Comparison of ENCODE assay signal across 17 cellular contexts in the genomic region with DNA sequence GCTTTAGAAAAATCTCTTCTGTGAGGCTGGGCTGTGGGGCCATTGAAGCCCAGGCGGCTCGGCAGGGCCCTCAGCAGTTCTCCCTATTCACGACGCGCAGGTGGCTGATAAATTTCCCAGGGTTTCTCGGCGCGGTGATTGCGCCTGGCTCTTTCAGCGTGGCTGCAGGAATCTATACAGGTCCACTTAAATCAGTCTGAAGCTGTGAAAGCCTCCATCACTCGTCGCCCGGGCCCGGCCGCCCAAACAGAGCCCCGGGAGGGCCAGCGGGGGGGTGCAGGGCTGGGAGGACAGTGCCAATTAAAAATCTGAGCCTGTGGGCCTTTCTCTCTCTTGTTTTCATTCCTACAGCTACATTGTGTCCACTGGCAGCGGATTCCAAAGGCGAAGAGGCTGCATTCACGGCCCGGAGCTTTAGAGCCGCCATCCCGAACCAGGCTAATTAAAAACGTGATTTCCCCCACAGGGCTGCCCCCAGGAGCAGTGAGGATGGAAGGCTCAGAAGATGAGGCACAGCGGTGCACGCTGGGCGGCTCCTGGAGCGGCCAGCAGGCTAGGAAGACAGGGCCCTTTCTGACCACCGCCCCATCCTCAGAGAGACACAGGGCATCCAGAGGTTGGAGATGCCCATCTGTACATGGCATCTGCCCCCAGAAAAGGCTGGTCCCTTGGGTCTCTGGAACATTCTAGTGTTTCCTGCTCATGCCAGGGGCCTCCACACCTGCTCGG.
DNase-seq lines count a peak whose midpoint lies in the region; ATAC-seq and TF ChIP-seq lines count a peak whose summit lies in the region.
"Had no signal": no experiment of that assay in that cellular context is flagged by ENCODE, and none has a peak within 500 bp of the region (broad histone marks: within the 10 kb centered on the region; RNA-seq: fewer than 3 reads in every experiment).

No MANE protein-coding gene starts in this region.

- H3K4me3 Mint-ChIP-seq in CD4-positive, alpha-beta memory T cell = peak overlapping the region in 1 of 8 donors; percentile 44
- H3K4me3 Mint-ChIP-seq in dendritic cell treated with granulocyte-macrophage colony-stimulating factor and Interleukin-4, amounts not matched to agents 40 ng/mL and 50 ng/mL, for 4 days = no peak overlapping the region

- H3K9me3 ChIP-seq in CD4-positive, alpha-beta memory T cell (ENCODE audit: control insufficient read depth in 1 of 2, low read length in 2 of 2) = no peaks in the 10 kb centered on the region
- H3K9me3 ChIP-seq in neural cell (ENCODE audit: low read length) = no peaks in the 10 kb centered on the region
- H3K9me3 ChIP-seq: psoas muscle had no signal

- H3K9me3 Mint-ChIP-seq in CD4-positive, alpha-beta memory T cell = peaks cover 0 to 2% (median 0%) of the 10 kb centered on the region in 8 donors
- no peaks in the 10 kb centered on the region for H3K9me3 Mint-ChIP-seq in dendritic cell treated with granulocyte-macrophage colony-stimulating factor and Interleukin-4, amounts not matched to agents 40 ng/mL and 50 ng/mL, for 4 days

- H3K4me3 ChIP-seq in CD4-positive, alpha-beta memory T cell (ENCODE audit: low read length in 2 of 2) = no peak overlapping the region
- peak overlapping the region; percentile 52 for H3K4me3 ChIP-seq in neural cell (ENCODE audit: low read length)
- H3K4me3 ChIP-seq: GM23248, psoas muscle had no signal

- H3K9me2 ChIP-seq in neural cell (ENCODE audit: insufficient read depth, low read length) = no peaks in the 10 kb centered on the region

- no peaks in the 10 kb centered on the region for H3K79me2 ChIP-seq in neural cell (replicated peaks; ENCODE audit: insufficient read depth, low read length)

- peak overlapping the region; percentile 50 for H3K4me2 ChIP-seq in neural cell (ENCODE audit: low read length)

- POLR2A ChIA-PET in CD4-positive, alpha-beta memory T cell (lab: Charles Lee; ENCODE audit: partially characterized antibody) = interaction anchor here (0.8 to 15.2 kb wide), 7 partner anchors 14 to 98 kb away, joined by 3 to 439 read pairs (median 4); no protein-coding TSS in a partner anchor

- no peak overlapping the region for H3K27ac ChIP-seq in CD4-positive, alpha-beta memory T cell (ENCODE audit: low read depth, low read length)
- peak overlapping the region; percentile 62 for H3K27ac ChIP-seq in neural cell (ENCODE audit: low read length)
- H3K27ac ChIP-seq: GM23248, psoas muscle had no signal

- H3K36me3 ChIP-seq in CD4-positive, alpha-beta memory T cell (ENCODE audit: insufficient read depth, low read length) = peaks cover 12% of the 10 kb centered on the region
- no peaks in the 10 kb centered on the region for H3K36me3 ChIP-seq in neural cell (ENCODE audit: insufficient read depth, low read length)

- H3K4me1 ChIP-seq in CD4-positive, alpha-beta memory T cell (ENCODE audit: insufficient read depth, low read length) = peaks cover 95% of the 10 kb centered on the region

- peak in 1 of 5 donors; percentile 33 for DNase-seq in CD4-positive, alpha-beta memory T cell
- DNase-seq in NCI-H1417 treated with DMSO at 0.1 percent for 48 hours (lab: John Stamatoyannopoulos, UW) (peak; percentile 21), NCI-H524 treated with DMSO at 0.1 percent for 48 hours (lab: John Stamatoyannopoulos, UW) (no peak), left lobe of liver (ENCODE audit: low spot score) (no peak), NCI-H1105 (lab: John Stamatoyannopoulos, UW) (no peak)
- no peak for DNase-seq in activated T-cell treated with anti-CD3 and anti-CD28 coated beads, Interleukin-2, amount 50 U/mL, for 48 hours
- DNase-seq: activated effector memory CD4-positive, alpha-beta T cell treated with Interleukin-2 at 50 U/mL for 16 hours; GM23248; NCI-H1694; NCI-H524; psoas muscle; stimulated activated CD4-positive, alpha-beta T cell treated with anti-CD3 and anti-CD28 coated beads, Interleukin-15, amount 100 ng/mL, for 24 hours; SW 1271 had no signal

- peak overlapping the region; percentile 49 for H3K9ac ChIP-seq in neural cell (ENCODE audit: low read length)
- H3K9ac ChIP-seq: GM23248 had no signal

- no peak for TF ChIP-seq CTCF in neural cell (IDR thresholded peaks at IDR 0.05; ENCODE audit: poor library complexity, severe bottlenecking)

- CTCF ChIA-PET in CD4-positive, alpha-beta memory T cell (lab: Charles Lee; ENCODE audit: partially characterized antibody) = interaction anchor here (0.8 to 10.4 kb wide), 10 partner anchors 17 to 113 kb away, joined by 3 to 186 read pairs (median 8); no protein-coding TSS in a partner anchor

- H3K4me1 Mint-ChIP-seq in CD4-positive, alpha-beta memory T cell = peaks cover 60 to 100% (median 87%) of the 10 kb centered on the region in 4 donors
- peaks cover 100% of the 10 kb centered on the region for H3K4me1 Mint-ChIP-seq in dendritic cell treated with granulocyte-macrophage colony-stimulating factor and Interleukin-4, amounts not matched to agents 40 ng/mL and 50 ng/mL, for 4 days (ENCODE audit: low read depth)

- no peak overlapping the region for H2AFZ ChIP-seq in neural cell (ENCODE audit: low read depth, low read length)
- H2AFZ ChIP-seq: GM23248 had no signal

- H3K27me3 Mint-ChIP-seq in CD4-positive, alpha-beta memory T cell = no peaks in the 10 kb centered on the region
- no peaks in the 10 kb centered on the region for H3K27me3 Mint-ChIP-seq in dendritic cell treated with granulocyte-macrophage colony-stimulating factor and Interleukin-4, amounts not matched to agents 40 ng/mL and 50 ng/mL, for 4 days

- peaks cover 7 to 23% of the 10 kb centered on the region in 2 donors for H3K36me3 Mint-ChIP-seq in CD4-positive, alpha-beta memory T cell
- H3K36me3 Mint-ChIP-seq in dendritic cell treated with granulocyte-macrophage colony-stimulating factor and Interleukin-4, amounts not matched to agents 40 ng/mL and 50 ng/mL, for 4 days (ENCODE audit: low read depth) = peaks cover 26% of the 10 kb centered on the region

- intact Hi-C loops in CD4-positive, alpha-beta memory T cell (cut with micrococcal nuclease) = no loop called here
- intact Hi-C loops in dendritic cell treated with granulocyte-macrophage colony-stimulating factor and Interleukin-4, amounts not matched to agents 40 ng/mL and 50 ng/mL, for 4 days (cut with micrococcal nuclease) = no loop called here

- no peak for TF ChIP-seq RAD21 in neural cell (conservative IDR thresholded peaks at IDR 0.05)

- no peaks in the 10 kb centered on the region for H4K20me1 ChIP-seq in neural cell (ENCODE audit: insufficient read depth)

- peak overlapping the region in 6 of 7 donors; percentile 59 to 95 (median 90) for H3K27ac Mint-ChIP-seq in CD4-positive, alpha-beta memory T cell
- H3K27ac Mint-ChIP-seq in dendritic cell treated with granulocyte-macrophage colony-stimulating factor and Interleukin-4, amounts not matched to agents 40 ng/mL and 50 ng/mL, for 4 days = peak overlapping the region; percentile 98

- no peak for ATAC-seq in left lobe of liver
- ATAC-seq: esophagus mucosa, Panc1, psoas muscle had no signal

- no peaks in the 10 kb centered on the region for H3K27me3 ChIP-seq in CD4-positive, alpha-beta memory T cell (ENCODE audit: insufficient read depth, low read length)
- no peaks in the 10 kb centered on the region for H3K27me3 ChIP-seq in neural cell (ENCODE audit: insufficient read depth, low read depth, low read length)

- TF ChIP-seq EP300 in neural cell (conservative IDR thresholded peaks at IDR 0.05; ENCODE audit: poor library complexity, severe bottlenecking) = no peak

- no peaks in the 10 kb centered on the region for H3F3A ChIP-seq in neural cell (ENCODE audit: insufficient read depth, low read length, poor library complexity, severe bottlenecking)

TF ChIP-seq in neural cell, 6 proteins besides CTCF, POLR2A, EP300 and RAD21:
- TF ChIP-seq SMC3 (conservative IDR thresholded peaks at IDR 0.05; ENCODE audit: poor library complexity) (no peak), REST (IDR thresholded peaks at IDR 0.05; ENCODE audit: borderline replicate concordance) (no peak), TAF1 (IDR thresholded peaks at IDR 0.05; ENCODE audit: low read depth) (no peak), EZH2 (IDR thresholded peaks at IDR 0.05; ENCODE audit: borderline replicate concordance, insufficient read depth, low read length, poor library complexity, severe bottlenecking) (no peak), POLR2AphosphoS5 (IDR thresholded peaks at IDR 0.05) (peak; percentile 10)
